Comparison of ENCODE assay signal across 13 cellular contexts in the genomic region with DNA sequence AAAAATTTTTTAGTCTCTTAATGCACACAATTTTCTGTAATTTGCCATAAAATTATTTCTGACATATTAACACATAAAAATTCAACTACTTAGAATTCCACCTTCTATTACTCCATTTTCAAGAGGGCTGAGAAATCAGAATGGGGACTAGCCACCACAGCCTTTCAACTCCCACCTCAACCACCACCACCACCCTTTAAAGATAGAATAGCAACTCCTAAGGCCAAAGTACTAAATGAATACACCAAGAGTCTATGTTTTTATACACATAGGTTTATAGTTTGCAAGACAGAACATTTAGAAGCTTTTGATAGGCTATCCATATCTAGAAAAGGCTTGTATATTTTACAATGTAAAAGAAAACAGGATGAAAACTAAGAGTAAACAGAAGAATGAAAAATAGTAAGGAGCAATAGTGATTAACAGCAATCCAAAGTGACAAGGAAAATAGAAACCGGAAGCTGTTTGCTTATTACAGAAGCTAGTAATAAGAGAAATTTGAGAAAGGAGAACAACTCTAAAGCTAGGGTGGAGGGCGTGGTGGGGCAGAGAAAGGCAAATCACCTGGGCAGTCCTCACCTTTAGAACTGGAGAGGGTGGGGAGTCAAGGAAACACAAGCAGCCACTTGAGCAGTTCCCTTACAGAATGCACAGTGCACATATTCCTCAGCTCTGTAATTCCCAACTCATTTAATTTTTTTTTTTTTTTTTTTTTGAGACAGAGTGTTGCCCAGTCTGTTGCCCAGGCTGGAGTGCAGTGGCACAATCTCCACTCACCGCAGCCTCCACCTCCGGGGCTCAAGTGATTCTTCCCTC. TPM values are rescaled to one million over a fixed set of nuclear protein-coding genes. Genes with fewer than 3 reads are reported as not detected.
A peak's percentile ranks its signal among the peaks of the same experiment; 100 is the strongest.
DNase-seq lines count a peak whose midpoint lies in the region; ATAC-seq, FAIRE-seq and TF ChIP-seq lines count a peak whose summit lies in the region.
"Had no signal": no experiment of that assay in that cellular context is flagged by ENCODE, and none has a peak within 500 bp of the region (broad histone marks: within the 10 kb centered on the region; RNA-seq: fewer than 3 reads in every experiment).

No MANE protein-coding gene starts in this region.

- in situ Hi-C loops in HepG2 (cut with HindIII; ENCODE audit: extremely low pct_ligation_motif_present, low pct_unique_long_range_greater_than_20kb): no loop called here

- no peak for FAIRE-seq in HepG2 (lab: Jason Lieb, UNC)

- H3K79me2 ChIP-seq in HepG2 (ENCODE audit: insufficient read depth, low read length): peaks cover 33% of the 10 kb centered on the region

- peaks cover 57% of the 10 kb centered on the region for H3K4me1 Mint-ChIP-seq in central memory CD8-positive, alpha-beta T cell

- 63% methylated on average over 4 of the region's 4 CpGs for WGBS in right lobe of liver (ENCODE audit: insufficient coverage, low coverage, low lambda C conversion rate, missing lambda C conversion rate)
- 97% methylated on average over 4 of the region's 4 CpGs for WGBS in HepG2 (ENCODE audit: low lambda C conversion rate)

- no peaks in the 10 kb centered on the region for H3K36me3 ChIP-seq in right lobe of liver
- H3K36me3 ChIP-seq in HepG2 (replicated peaks in 1 of 2; ENCODE audit: control insufficient read depth in 1 of 2, insufficient read depth in 2 of 2, low read length in 2 of 2): no peaks in the 10 kb centered on the region; a peak in 1 of 5 replicates
- H3K36me3 ChIP-seq in upper lobe of right lung: no peaks in the 10 kb centered on the region

- TF ChIP-seq CTCF in right lobe of liver (IDR thresholded peaks at IDR 0.05) (no peak), HepG2 (CRISPR knock-in tag; IDR thresholded peaks at IDR 0.05) (no peak), upper lobe of right lung (IDR thresholded peaks at IDR 0.05) (no peak)

- H3K9me3 Mint-ChIP-seq in central memory CD8-positive, alpha-beta T cell: no peaks in the 10 kb centered on the region

- H3K4me1 ChIP-seq in right lobe of liver (peaks cover 0 to 24% (median 8%) of the 10 kb centered on the region in 4 donors), HepG2 (ENCODE audit: insufficient read depth, low read length) (peaks cover 14% of the 10 kb centered on the region), upper lobe of right lung (peaks cover 31% of the 10 kb centered on the region)

- BruUV-seq in HepG2 (replicated peaks; lab: Mats Ljungman, UMichigan): no TSS peak

- peaks cover 11% of the 10 kb centered on the region for H3K36me3 Mint-ChIP-seq in central memory CD8-positive, alpha-beta T cell (ENCODE audit: insufficient read depth)

- TF ChIP-seq POLR2A in right lobe of liver (IDR thresholded peaks at IDR 0.05) (no peak), HepG2 (IDR thresholded peaks at IDR 0.05; ENCODE audit: insufficient read depth in 1 of 2, low read depth in 2 of 2, low read length in 2 of 2) (no peak)

- TF ChIP-seq EP300 in HepG2 (IDR thresholded peaks at IDR 0.05; ENCODE audit: low read depth in 2 of 2, low read length in 2 of 2): no peak
- TF ChIP-seq EP300 in HepG2 (CRISPR knock-in tag; IDR thresholded peaks at IDR 0.05; ENCODE audit: borderline replicate concordance): no peak

- H3K4me3 Mint-ChIP-seq in central memory CD8-positive, alpha-beta T cell: peak overlapping the region; percentile 23

- ATAC-seq in right lobe of liver: peak in 3 of 4 donors; percentile 18 to 36 (median 35)
- no peak for ATAC-seq in HepG2
- no peak for ATAC-seq in central memory CD8-positive, alpha-beta T cell (replicated peaks; ENCODE audit: extremely low read depth, poor library complexity, severe bottlenecking)
- ATAC-seq in upper lobe of right lung: peak; percentile 85

- peak overlapping the region; percentile 6 for H3K27ac Mint-ChIP-seq in central memory CD8-positive, alpha-beta T cell (ENCODE audit: low read depth)

- no peak for TF ChIP-seq RAD21 in HepG2 (CRISPR knock-in tag; IDR thresholded peaks at IDR 0.05)

- H3K27me3 ChIP-seq in right lobe of liver (no peaks in the 10 kb centered on the region), HepG2 (ENCODE audit: control insufficient read depth in 1 of 2, insufficient read depth in 2 of 2, low read length in 2 of 2) (no peaks in the 10 kb centered on the region), upper lobe of right lung (no peaks in the 10 kb centered on the region)

- H2AFZ ChIP-seq in HepG2 (ENCODE audit: low read length): no peak overlapping the region

- H3K4me3 ChIP-seq in right lobe of liver: no peak overlapping the region
- no peak overlapping the region for H3K4me3 ChIP-seq in HepG2 (replicated peaks in 1 of 3; ENCODE audit: insufficient read depth in 1 of 3, low read depth in 2 of 3, low read length in 3 of 3)
- no peak overlapping the region for H3K4me3 ChIP-seq in upper lobe of right lung

- POLR2A ChIA-PET in HepG2 (lab: Yijun Ruan, JAX): no interaction called here

- H4K20me1 ChIP-seq in HepG2 (ENCODE audit: insufficient read depth, low read length): 0 out of 2 replicates have a peak, but pooled peaks cover 5% of the 10 kb centered on the region

- intact Hi-C loops in right lobe of liver (cut with DNase I) (no loop called here), HepG2 (cut with micrococcal nuclease; ENCODE audit: unreplicated experiment) (no loop called here), upper lobe of right lung (cut with DNase I) (no loop called here)

- H3K4me2 ChIP-seq in HepG2 (ENCODE audit: low read depth, low read length): no peak overlapping the region

- H3K9me3 ChIP-seq in right lobe of liver (no peaks in the 10 kb centered on the region), HepG2 (ENCODE audit: low read length) (no peaks in the 10 kb centered on the region), upper lobe of right lung (no peaks in the 10 kb centered on the region)
- H3K9me3 ChIP-seq: Caco-2 had no signal

- H3K27me3 Mint-ChIP-seq in central memory CD8-positive, alpha-beta T cell: no peaks in the 10 kb centered on the region

- DNase-seq in right lobe of liver (no peak), HepG2 (ENCODE audit: low spot score) (no peak), NAMALWA (ENCODE audit: low spot score) (peak; percentile 60), upper lobe of right lung (no peak)
- DNase-seq in central memory CD8-positive, alpha-beta T cell (ENCODE audit: low spot score in 2 of 2): no peak
- DNase-seq in stimulated activated CD4-positive, alpha-beta T cell treated with anti-CD3 and anti-CD28 coated beads, Interleukin-1b, Interleukin-23, amount 100 ng/mL, for 48 hours: no peak
- DNase-seq in stimulated activated CD4-positive, alpha-beta T cell treated with anti-CD3 and anti-CD28 coated beads, Interleukin-4, amount 100 ng/mL, for 1 hour: no peak
- no peak for DNase-seq in central memory CD4-positive, alpha-beta T cell
- DNase-seq: activated effector memory CD4-positive, alpha-beta T cell treated with Interleukin-2 at 50 U/mL for 16 hours; Caco-2; H7; NCI-H1694; occipital lobe had no signal

- no peak overlapping the region for H3K9ac ChIP-seq in HepG2 (ENCODE audit: insufficient read depth, low read depth, low read length)

- H3K27ac ChIP-seq in right lobe of liver: no peak overlapping the region
- H3K27ac ChIP-seq in HepG2 (ENCODE audit: extremely low read length, insufficient read depth, low read length): no peak overlapping the region
- H3K27ac ChIP-seq in upper lobe of right lung: no peak overlapping the region

- CTCF ChIA-PET in HepG2 (lab: Yijun Ruan, JAX; ENCODE audit: low intra/inter-chr PET ratio, low total read pairs): no interaction called here

TF ChIP-seq in HepG2, 621 proteins besides CTCF, POLR2A, EP300 and RAD21 (continues in another document):
- TF ChIP-seq RBAK (CRISPR knock-in tag; IDR thresholded peaks at IDR 0.05) (no peak), ZNF570 (CRISPR knock-in tag; IDR thresholded peaks at IDR 0.05; ENCODE audit: borderline replicate concordance) (no peak), ATRX (CRISPR knock-in tag; IDR thresholded peaks at IDR 0.05; ENCODE audit: borderline replicate concordance) (no peak), TP53 (CRISPR knock-in tag; conservative IDR thresholded peaks at IDR 0.05) (no peak), RNF2 (conservative IDR thresholded peaks at IDR 0.05; ENCODE audit: low read depth) (no peak)
- TF ChIP-seq, protein P1, sequence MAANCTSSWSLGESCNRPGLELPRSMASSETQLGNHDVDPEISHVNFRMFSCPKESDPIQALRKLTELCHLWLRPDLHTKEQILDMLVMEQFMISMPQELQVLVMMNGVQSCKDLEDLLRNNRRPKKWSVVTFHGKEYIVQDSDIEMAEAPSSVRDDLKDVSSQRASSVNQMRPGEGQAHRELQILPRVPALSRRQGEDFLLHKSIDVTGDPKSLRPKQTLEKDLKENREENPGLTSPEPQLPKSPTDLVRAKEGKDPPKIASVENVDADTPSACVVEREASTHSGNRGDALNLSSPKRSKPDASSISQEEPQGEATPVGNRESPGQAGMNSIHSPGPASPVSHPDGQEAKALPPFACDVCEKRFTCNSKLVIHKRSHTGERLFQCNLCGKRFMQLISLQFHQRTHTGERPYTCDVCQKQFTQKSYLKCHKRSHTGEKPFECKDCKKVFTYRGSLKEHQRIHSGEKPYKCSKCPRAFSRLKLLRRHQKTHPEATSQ (CRISPR knock-in tag; IDR thresholded peaks at IDR 0.05; ENCODE audit: borderline replicate concordance): no peak

RNA-seq across cellular contexts. Expression of gene EPS15, which starts 27.7 kb away (rescaled TPM):
- 10 to 100 TPM; 23.2 to 30.9 (median 28.6) TPM for total RNA-seq in right lobe of liver
- 19.3 and 33.6 TPM in 2 replicates for total RNA-seq in HepG2 (2016; rRNA removed; fragmentation: Illumina TruSeq; extraction: Trizol)
- total RNA-seq in HepG2 (2016; cell fraction: cytosol; rRNA removed; fragmentation: Illumina TruSeq; extraction: Trizol; ENCODE audit: low read depth): 18.9 and 24.9 TPM in 2 replicates
- total RNA-seq in HepG2 (2016; cell fraction: insoluble cytoplasmic fraction; rRNA removed; fragmentation: Illumina TruSeq; extraction: Trizol): 18.3 and 30.7 TPM in 2 replicates
- total RNA-seq in HepG2 (2016; cell fraction: membrane; rRNA removed; fragmentation: Illumina TruSeq; extraction: Trizol): 20.2 and 23.7 TPM in 2 replicates
- total RNA-seq in HepG2 (2016; cell fraction: nucleus; rRNA removed; fragmentation: Illumina TruSeq; extraction: Trizol): 19.4 and 20.2 TPM in 2 replicates
- polyA plus RNA-seq in HepG2 (2011; rRNA removed): 13.5 and 14.3 TPM in 2 replicates
- polyA plus RNA-seq in HepG2 (2011; cell fraction: cytosol; rRNA removed): 6.6 and 11.7 TPM in 2 replicates
- 11.1 and 13.7 TPM in 2 replicates for polyA plus RNA-seq in HepG2 (2011; cell fraction: nucleus; rRNA removed)
- polyA plus RNA-seq in HepG2 (2012): 17.2 and 18.4 TPM in 2 replicates
- polyA plus RNA-seq in HepG2 (2016; cell fraction: cytosol; fragmentation: Illumina TruSeq; extraction: Trizol; ENCODE audit: low read depth): 1.9 and 2.1 TPM in 2 replicates
- 22.3 and 23.1 TPM in 2 replicates for polyA plus RNA-seq in HepG2 (2016; cell fraction: insoluble cytoplasmic fraction; fragmentation: Illumina TruSeq; extraction: Trizol; ENCODE audit: low read depth)
- 7.0 and 7.5 TPM in 2 replicates for polyA plus RNA-seq in HepG2 (2016; cell fraction: membrane; fragmentation: Illumina TruSeq; extraction: Trizol; ENCODE audit: low read depth)
- 18.0 and 18.2 TPM in 2 replicates for polyA plus RNA-seq in HepG2 (2016; cell fraction: nucleus; fragmentation: Illumina TruSeq; extraction: Trizol; ENCODE audit: insufficient read depth, low read depth)
- 20.3 and 23.0 TPM in 2 replicates for polyA minus RNA-seq in HepG2 (2011; rRNA and poly(A)+ RNA removed; ENCODE audit: low replicate concordance)
- polyA minus RNA-seq in HepG2 (2011; cell fraction: cytosol; rRNA and poly(A)+ RNA removed): 28.8 and 39.2 TPM in 2 replicates
- polyA minus RNA-seq in HepG2 (2011; cell fraction: nucleus; rRNA and poly(A)+ RNA removed): 39.4 and 39.5 TPM in 2 replicates
- 88.5 TPM for total RNA-seq in upper lobe of right lung

Comparison
In these comparisons a context has a peak if more than half of its experiments do, and no peak if none do; other contexts are left out.
1. ATAC-seq: peak in right lobe of liver (3 of 4) and upper lobe of right lung (single experiment); none in HepG2 (single experiment) and central memory CD8-positive, alpha-beta T cell (single experiment).